Comparison of ENCODE assay signal across 18 cellular contexts in genomic region chr12:49208661-49209060, GRCh38. TPM values are rescaled to one million over a fixed set of nuclear protein-coding genes. Genes with fewer than 3 reads are reported as not detected.
DNase-seq lines count a peak whose midpoint lies in the region; ATAC-seq lines count a peak whose summit lies in the region.
"Had no signal": no experiment of that assay in that cellular context is flagged by ENCODE, and none has a peak within 500 bp of the region (broad histone marks: within the 10 kb centered on the region; RNA-seq: fewer than 3 reads in every experiment).

No MANE protein-coding gene starts in this region.

- no peak overlapping the region for H3K4me3 ChIP-seq in SK-N-MC
- H3K4me3 ChIP-seq: MG63 had no signal

- H3K36me3 ChIP-seq in SK-N-MC (ENCODE audit: insufficient read depth, low read length): no peaks in the 10 kb centered on the region
- H3K36me3 ChIP-seq: MG63 had no signal

- ATAC-seq in left lobe of liver (no peak), GM21576 (IDR thresholded peaks at IDR 0.05; ENCODE audit: unreplicated experiment) (no peak)
- ATAC-seq: HepG2 had no signal

- H3K9me3 ChIP-seq in SK-N-MC (ENCODE audit: low read depth, low read length): no peaks in the 10 kb centered on the region
- H3K9me3 ChIP-seq: MG63 had no signal

- H3K9ac ChIP-seq in SK-N-MC (ENCODE audit: insufficient read length): no peak overlapping the region

- H3K27ac ChIP-seq in SK-N-MC: peak overlapping the region; percentile 54; the same call in 1 of the 2 replicates
- H3K27ac ChIP-seq in temporal lobe (ENCODE audit: low read depth, low read length): peak overlapping the region; percentile 9

- DNase-seq in NCI-H82 (lab: John Stamatoyannopoulos, UW): peak; percentile 49
- DNase-seq in NCI-H82 treated with DMSO at 0.1 percent for 48 hours (lab: John Stamatoyannopoulos, UW; ENCODE audit: unreplicated experiment): no peak
- no peak for DNase-seq in SK-N-MC (ENCODE audit: low read depth, low spot score)
- DNase-seq in left lobe of liver (ENCODE audit: low spot score): peak; percentile 16
- DNase-seq in NCI-H2171 treated with DMSO at 0.1 percent for 48 hours (lab: John Stamatoyannopoulos, UW): no peak
- no peak for DNase-seq in 8988T
- DNase-seq: GDM1, HFFc6, Karpas-422, MG63, NCI-H1092 treated with DMSO at 0.1 percent for 48 hours, NCI-H1930, NCI-H524, OCI-M1, SIG-M5 had no signal

RNA-seq across cellular contexts. Expression of gene TUBA1A, which starts 19.8 kb away (rescaled TPM):
- total RNA-seq in left lobe of liver (4.8 TPM), temporal lobe (6,946 TPM)

RNA-seq across cellular contexts. Expression of gene TUBA1C, which starts 56.2 kb away (rescaled TPM):
- total RNA-seq in left lobe of liver (54.9 TPM), temporal lobe (39.3 TPM)

Comparison
In these comparisons a context has a peak if more than half of its experiments do, and no peak if none do; other contexts are left out.
1. DNase-seq: peak in NCI-H82 (single experiment) and left lobe of liver (single experiment); none in NCI-H82 treated with DMSO at 0.1 percent for 48 hours (single experiment), SK-N-MC (single experiment), NCI-H2171 treated with DMSO at 0.1 percent for 48 hours (single experiment) and 8988T (single experiment).
2. RNA of gene TUBA1A, which starts 19.8 kb away (total RNA-seq): 6,946 TPM in temporal lobe (single experiment); 4.8 TPM in left lobe of liver (single experiment); every median in the first group is over 1,000 times any median in the second.